Comparison of ENCODE assay signal across 8 cellular contexts in the genomic region with DNA sequence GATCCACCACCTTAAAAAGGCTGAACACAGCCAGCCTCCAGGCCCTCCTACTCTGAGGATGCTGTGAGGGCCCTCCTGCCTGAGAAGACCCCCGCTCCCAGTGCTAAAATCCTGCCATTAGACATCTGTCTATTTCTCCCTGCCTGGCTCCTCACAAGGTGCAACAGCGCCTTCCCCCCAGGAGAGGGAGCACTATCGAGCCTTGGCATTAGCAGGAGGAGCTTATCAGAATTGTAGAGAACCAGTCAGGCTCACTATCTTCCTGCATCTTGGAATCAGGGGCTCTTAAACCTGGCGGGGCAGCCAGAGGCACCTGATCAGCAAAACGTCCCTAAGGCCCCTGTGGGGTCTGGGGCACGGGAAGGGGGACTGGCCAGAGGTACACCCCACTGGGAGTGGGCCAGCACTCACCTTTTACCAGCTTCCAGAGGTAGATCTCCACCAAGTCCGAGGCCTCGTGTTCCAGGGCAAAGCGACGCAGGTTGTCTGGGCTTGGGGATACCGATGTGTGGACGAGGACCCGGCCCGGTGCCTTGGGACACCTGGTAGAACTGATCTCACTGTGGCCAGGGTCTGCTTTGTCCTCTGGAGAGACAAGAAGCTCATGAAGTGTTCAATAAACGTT. TPM values are rescaled to one million over a fixed set of nuclear protein-coding genes. Genes with fewer than 3 reads are reported as not detected.
A peak's percentile ranks its signal among the peaks of the same experiment; 100 is the strongest.
DNase-seq lines count a peak whose midpoint lies in the region; ATAC-seq and TF ChIP-seq lines count a peak whose summit lies in the region.

No MANE protein-coding gene starts in this region.

- no peak overlapping the region for H3K27ac Mint-ChIP-seq in endodermal cell

- H3K4me1 Mint-ChIP-seq in endodermal cell = no peaks in the 10 kb centered on the region

- H3K36me3 ChIP-seq in endodermal cell (ENCODE audit: control insufficient read depth, insufficient read depth, low read length) = no peaks in the 10 kb centered on the region

- no peak overlapping the region for H3K4me3 ChIP-seq in endodermal cell (ENCODE audit: low read length)

- H3K27ac ChIP-seq in endodermal cell (ENCODE audit: low read depth, low read length) = no peak overlapping the region

- peak; percentile 94 for TF ChIP-seq CTCF in endodermal cell (conservative IDR thresholded peaks at IDR 0.05)

- no peak overlapping the region for H3K9ac ChIP-seq in endodermal cell (ENCODE audit: extremely low read depth, low read length, poor library complexity, severe bottlenecking)

- H3K9me3 Mint-ChIP-seq in endodermal cell = no peaks in the 10 kb centered on the region

- H3K4me3 Mint-ChIP-seq in endodermal cell = no peak overlapping the region

- DNase-seq in DMS53 treated with DMSO at 0.1 percent for 48 hours (lab: John Stamatoyannopoulos, UW; ENCODE audit: unreplicated experiment) (peak; percentile 82), NOMO-1 treated with dmso at 0.1 percent for 144 hours (lab: John Stamatoyannopoulos, UW; ENCODE audit: unreplicated experiment) (peak; percentile 20), endodermal cell (peak; percentile 93), mucosa of gallbladder (ENCODE audit: low spot score) (peak; percentile 54), T1000 (lab: John Stamatoyannopoulos, UW) (no peak)
- DNase-seq in activated CD8-positive, alpha-beta memory T cell treated with anti-CD3 and anti-CD28 coated beads for 4 hours (ENCODE audit: low read depth in 2 of 2) = peak; percentile 4 to 15
- DNase-seq in stimulated activated naive CD4-positive, alpha-beta T cell (lab: John Stamatoyannopoulos, UW) = peak in 5 of 6 experiments; percentile 16 to 62 (median 33)

- no peaks in the 10 kb centered on the region for H3K9me3 ChIP-seq in endodermal cell (ENCODE audit: control insufficient read depth, low read length)

- peak; percentile 65 for ATAC-seq in HG03432 (IDR thresholded peaks at IDR 0.05; ENCODE audit: unreplicated experiment)

- H3K4me1 ChIP-seq in endodermal cell (ENCODE audit: control insufficient read depth, insufficient read depth, low read length) = no peaks in the 10 kb centered on the region

- no peaks in the 10 kb centered on the region for H3K27me3 ChIP-seq in endodermal cell (ENCODE audit: control insufficient read depth, insufficient read depth, low read length, poor library complexity, severe bottlenecking)

- 56 to 61% methylated on average over 15 of the region's 15 CpGs for WGBS in endodermal cell (ENCODE audit: insufficient coverage in 1 of 2, insufficient read length in 1 of 2), 2 experiments

- no peaks in the 10 kb centered on the region for H3K27me3 Mint-ChIP-seq in endodermal cell (ENCODE audit: insufficient read depth)

- H3K36me3 Mint-ChIP-seq in endodermal cell (ENCODE audit: low read depth) = no peaks in the 10 kb centered on the region

RNA-seq across cellular contexts. Expression of a gene that starts 28.7 kb away (rescaled TPM):
- total RNA-seq in endodermal cell (1 to 10 TPM in 1 of 2 donors, under 1 TPM in 1; 0.44 to 1.2 TPM), mucosa of gallbladder (312 TPM)
- 0.53 TPM for polyA plus RNA-seq in endodermal cell (2013, experiment 1 of 2)
- polyA plus RNA-seq in endodermal cell (2013, experiment 2 of 2) = 0.33 TPM

RNA-seq across cellular contexts. Expression of a gene that starts 46.2 kb away (rescaled TPM):
- total RNA-seq in endodermal cell (10 to 100 TPM; 18.3 to 23.6 TPM), mucosa of gallbladder (19.8 TPM)
- 12.1 TPM for polyA plus RNA-seq in endodermal cell (2013, experiment 1 of 2)
- 13.4 TPM for polyA plus RNA-seq in endodermal cell (2013, experiment 2 of 2)

Comparison
In these comparisons a context has a peak if more than half of its experiments do, and no peak if none do; other contexts are left out.
1. RNA of a gene that starts 28.7 kb away (total RNA-seq): 312 TPM in mucosa of gallbladder (single experiment); 0.44 to 1.2 TPM in endodermal cell; every median in the first group is over 100 times any median in the second.